In genomic region chr6:99618649-99619408, GRCh38 we compare ENCODE assay signal across 1 cellular context.
TF ChIP-seq lines count a peak whose summit lies in the region.

No MANE protein-coding gene starts in this region.

TF ChIP-seq in K562, 482 proteins besides CTCF, POLR2A, EP300 and RAD21:
- TF ChIP-seq ZNF551 (CRISPR knock-in tag; IDR thresholded peaks at IDR 0.05) (no peak), NFYB (IDR thresholded peaks at IDR 0.05; ENCODE audit: extremely low read depth, insufficient read length) (peak; percentile 38), NEUROD1 (IDR thresholded peaks at IDR 0.05; ENCODE audit: borderline replicate concordance, low read depth, low read length, partially characterized antibody) (no peak), ETV5 (CRISPR knock-in tag; IDR thresholded peaks at IDR 0.05; ENCODE audit: low read depth) (no peak)
